8 cellular contexts compared by ENCODE assay signal in genomic region chr16:88782454-88783390, GRCh38. TPM values are rescaled to one million over a fixed set of nuclear protein-coding genes. Genes with fewer than 3 reads are reported as not detected.
DNase-seq lines count a peak whose midpoint lies in the region; ATAC-seq and TF ChIP-seq lines count a peak whose summit lies in the region.

No MANE protein-coding gene starts in this region.

- DNase-seq in ACHN (peak; percentile 65), M059J (ENCODE audit: low read depth) (peak; percentile 89), foreskin keratinocyte (peak; percentile 76 to 92), pons (ENCODE audit: low spot score) (no peak), NOMO-1 treated with DMSO at 0.1 percent for 48 hours (lab: John Stamatoyannopoulos, UW; ENCODE audit: unreplicated experiment) (no peak)
- no peak for DNase-seq in activated T-helper 1 cell treated with anti-CD3 and anti-CD28 coated beads, Interleukin-12 subunit alpha, Interleukin-12 subunit beta, Interleukin-2, Interleukin-4 antibody, amounts not matched to agents 30 ng/mL and 10 ng/mL and 1 ng/mL, durations not matched to agents 14 hours and 24 hours and 36 hours (ENCODE audit: low spot score)
- DNase-seq in stimulated activated CD4-positive, alpha-beta T cell treated with anti-CD3 and anti-CD28 coated beads, Interleukin-12 subunit alpha, Interleukin-12 subunit beta, amount 100 ng/mL, for 4 hours: peak; percentile 75

- H3K27me3 ChIP-seq in foreskin keratinocyte: no peaks in the 10 kb centered on the region

- TF ChIP-seq CTCF in foreskin keratinocyte (conservative IDR thresholded peaks at IDR 0.05): peak; percentile 11

- H3K9me3 Mint-ChIP-seq in activated T-helper 1 cell treated with anti-CD3 and anti-CD28 coated beads, Interleukin-12 subunit alpha, Interleukin-12 subunit beta, Interleukin-2, Interleukin-4 antibody, amounts not matched to agents 30 ng/mL and 10 ng/mL and 1 ng/mL, durations not matched to agents 14 hours and 24 hours and 36 hours: no peaks in the 10 kb centered on the region

- peak overlapping the region; percentile 82 for H3K4me3 Mint-ChIP-seq in activated T-helper 1 cell treated with anti-CD3 and anti-CD28 coated beads, Interleukin-12 subunit alpha, Interleukin-12 subunit beta, Interleukin-2, Interleukin-4 antibody, amounts not matched to agents 30 ng/mL and 10 ng/mL and 1 ng/mL, durations not matched to agents 14 hours and 24 hours and 36 hours

- peaks cover 1% of the 10 kb centered on the region for H3K36me3 Mint-ChIP-seq in activated T-helper 1 cell treated with anti-CD3 and anti-CD28 coated beads, Interleukin-12 subunit alpha, Interleukin-12 subunit beta, Interleukin-2, Interleukin-4 antibody, amounts not matched to agents 30 ng/mL and 10 ng/mL and 1 ng/mL, durations not matched to agents 14 hours and 24 hours and 36 hours (ENCODE audit: low read depth)

- peaks cover 18% of the 10 kb centered on the region for H3K4me1 ChIP-seq in foreskin keratinocyte

- in situ Hi-C loops in ACHN (cut with HindIII; ENCODE audit: low pct_ligation_motif_present, low pct_unique_long_range_greater_than_20kb, low sequenced_read_pairs): loop anchor here (10.0 kb wide), 1 partner anchor 108 kb away; no protein-coding TSS in a partner anchor

- peak overlapping the region; percentile 89 for H3K27ac Mint-ChIP-seq in activated T-helper 1 cell treated with anti-CD3 and anti-CD28 coated beads, Interleukin-12 subunit alpha, Interleukin-12 subunit beta, Interleukin-2, Interleukin-4 antibody, amounts not matched to agents 30 ng/mL and 10 ng/mL and 1 ng/mL, durations not matched to agents 14 hours and 24 hours and 36 hours

- peaks cover 37% of the 10 kb centered on the region for H3K4me1 Mint-ChIP-seq in activated T-helper 1 cell treated with anti-CD3 and anti-CD28 coated beads, Interleukin-12 subunit alpha, Interleukin-12 subunit beta, Interleukin-2, Interleukin-4 antibody, amounts not matched to agents 30 ng/mL and 10 ng/mL and 1 ng/mL, durations not matched to agents 14 hours and 24 hours and 36 hours (ENCODE audit: low read depth)

- H3K27me3 Mint-ChIP-seq in activated T-helper 1 cell treated with anti-CD3 and anti-CD28 coated beads, Interleukin-12 subunit alpha, Interleukin-12 subunit beta, Interleukin-2, Interleukin-4 antibody, amounts not matched to agents 30 ng/mL and 10 ng/mL and 1 ng/mL, durations not matched to agents 14 hours and 24 hours and 36 hours (ENCODE audit: insufficient read depth): no peaks in the 10 kb centered on the region

- ATAC-seq in foreskin keratinocyte (peak; percentile 84), HG03039 (IDR thresholded peaks at IDR 0.05; ENCODE audit: unreplicated experiment) (no peak)

- intact Hi-C loops in activated T-helper 1 cell treated with anti-CD3 and anti-CD28 coated beads, Interleukin-12 subunit alpha, Interleukin-12 subunit beta, Interleukin-2, Interleukin-4 antibody, amounts not matched to agents 30 ng/mL and 10 ng/mL and 1 ng/mL, durations not matched to agents 14 hours and 24 hours and 36 hours (cut with micrococcal nuclease): loop anchor here (1.0 to 10.0 kb wide), 6 partner anchors 28 to 710 kb away; partner anchors contain the start of genes ANKRD11, APRT, CTU2 and RNF166

- H3K27ac ChIP-seq in foreskin keratinocyte: peak overlapping the region; percentile 86

RNA-seq across cellular contexts. Expression of gene PIEZO1, which starts 2.3 kb away (rescaled TPM):
- 49.1 and 89.6 TPM in 2 replicates for total RNA-seq in M059J (2014; rRNA removed; shearing (Covaris generic))
- 214 and 217 TPM in 2 replicates for total RNA-seq in activated T-helper 1 cell treated with anti-CD3 and anti-CD28 coated beads, Interleukin-12 subunit alpha, Interleukin-12 subunit beta, Interleukin-2, Interleukin-4 antibody, amounts not matched to agents 30 ng/mL and 10 ng/mL and 1 ng/mL, durations not matched to agents 14 hours and 24 hours and 36 hours
- total RNA-seq in foreskin keratinocyte: 184 and 213 TPM in 2 replicates
- polyA plus RNA-seq in foreskin keratinocyte: 190 and 238 TPM in 2 replicates

RNA-seq across cellular contexts. Expression of gene CDT1, which starts 20.9 kb away (rescaled TPM):
- 12.8 and 44.4 TPM in 2 replicates for total RNA-seq in M059J (2014; rRNA removed; shearing (Covaris generic))
- 95.4 and 97.3 TPM in 2 replicates for total RNA-seq in activated T-helper 1 cell treated with anti-CD3 and anti-CD28 coated beads, Interleukin-12 subunit alpha, Interleukin-12 subunit beta, Interleukin-2, Interleukin-4 antibody, amounts not matched to agents 30 ng/mL and 10 ng/mL and 1 ng/mL, durations not matched to agents 14 hours and 24 hours and 36 hours
- 24.1 and 26.3 TPM in 2 replicates for total RNA-seq in foreskin keratinocyte
- 27.5 and 27.9 TPM in 2 replicates for polyA plus RNA-seq in foreskin keratinocyte

RNA-seq across cellular contexts. Expression of gene APRT, which starts 29.0 kb away (rescaled TPM):
- 136 and 151 TPM in 2 replicates for total RNA-seq in M059J (2014; rRNA removed; shearing (Covaris generic))
- 301 and 303 TPM in 2 replicates for total RNA-seq in activated T-helper 1 cell treated with anti-CD3 and anti-CD28 coated beads, Interleukin-12 subunit alpha, Interleukin-12 subunit beta, Interleukin-2, Interleukin-4 antibody, amounts not matched to agents 30 ng/mL and 10 ng/mL and 1 ng/mL, durations not matched to agents 14 hours and 24 hours and 36 hours
- total RNA-seq in foreskin keratinocyte: 174 and 188 TPM in 2 replicates
- polyA plus RNA-seq in foreskin keratinocyte: 312 and 330 TPM in 2 replicates

Comparison
In these comparisons a context has a peak if more than half of its experiments do, and no peak if none do; other contexts are left out.
1. DNase-seq: peak in ACHN (single experiment), M059J (single experiment), foreskin keratinocyte (2 of 2) and stimulated activated CD4-positive, alpha-beta T cell treated with anti-CD3 and anti-CD28 coated beads, Interleukin-12 subunit alpha, Interleukin-12 subunit beta, amount 100 ng/mL, for 4 hours (single experiment); none in activated T-helper 1 cell treated with anti-CD3 and anti-CD28 coated beads, Interleukin-12 subunit alpha, Interleukin-12 subunit beta, Interleukin-2, Interleukin-4 antibody, amounts not matched to agents 30 ng/mL and 10 ng/mL and 1 ng/mL, durations not matched to agents 14 hours and 24 hours and 36 hours (single experiment), pons (single experiment) and NOMO-1 treated with DMSO at 0.1 percent for 48 hours (single experiment).